ENCODE assay signal across 1 cellular context in the genomic region with DNA sequence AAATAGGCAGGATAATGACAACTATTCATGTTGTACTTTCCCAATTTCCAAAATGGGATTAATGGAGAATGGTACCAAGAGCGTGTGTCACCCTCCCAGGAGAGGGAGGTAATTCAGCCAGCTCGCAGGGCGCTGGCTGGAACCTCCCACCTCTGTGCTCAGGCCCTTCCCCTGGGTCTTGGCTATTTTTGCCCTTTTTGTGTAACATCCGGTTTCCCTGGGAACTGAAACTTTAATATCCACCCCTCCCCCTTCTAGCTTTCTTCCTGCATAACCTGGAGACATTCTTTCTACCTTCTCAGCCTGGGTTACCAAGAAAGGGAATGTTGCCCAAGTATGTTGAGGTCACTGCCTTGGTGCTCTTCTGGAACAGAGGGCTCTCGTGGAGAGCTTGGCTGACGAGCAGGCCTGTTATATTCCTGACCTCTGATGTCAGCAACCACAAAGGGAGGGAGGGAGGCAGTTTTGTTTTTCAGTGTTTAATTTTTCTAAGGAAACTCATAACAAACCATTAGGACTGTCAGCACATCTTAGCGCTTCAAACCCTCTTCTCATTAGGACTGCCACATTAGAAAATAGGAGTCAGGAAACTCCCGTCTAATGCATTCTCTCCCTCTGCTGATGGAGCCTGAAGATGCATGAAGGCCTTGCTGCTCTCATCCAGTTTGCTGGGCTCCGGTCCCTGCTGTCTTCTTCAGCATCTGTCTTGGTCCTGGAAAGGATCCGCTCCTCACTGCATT.
TF ChIP-seq lines count a peak whose summit lies in the region.

No MANE protein-coding gene starts in this region.

TF ChIP-seq in GM23338, 12 proteins besides CTCF, POLR2A, EP300 and RAD21:
- TF ChIP-seq, protein P1, sequence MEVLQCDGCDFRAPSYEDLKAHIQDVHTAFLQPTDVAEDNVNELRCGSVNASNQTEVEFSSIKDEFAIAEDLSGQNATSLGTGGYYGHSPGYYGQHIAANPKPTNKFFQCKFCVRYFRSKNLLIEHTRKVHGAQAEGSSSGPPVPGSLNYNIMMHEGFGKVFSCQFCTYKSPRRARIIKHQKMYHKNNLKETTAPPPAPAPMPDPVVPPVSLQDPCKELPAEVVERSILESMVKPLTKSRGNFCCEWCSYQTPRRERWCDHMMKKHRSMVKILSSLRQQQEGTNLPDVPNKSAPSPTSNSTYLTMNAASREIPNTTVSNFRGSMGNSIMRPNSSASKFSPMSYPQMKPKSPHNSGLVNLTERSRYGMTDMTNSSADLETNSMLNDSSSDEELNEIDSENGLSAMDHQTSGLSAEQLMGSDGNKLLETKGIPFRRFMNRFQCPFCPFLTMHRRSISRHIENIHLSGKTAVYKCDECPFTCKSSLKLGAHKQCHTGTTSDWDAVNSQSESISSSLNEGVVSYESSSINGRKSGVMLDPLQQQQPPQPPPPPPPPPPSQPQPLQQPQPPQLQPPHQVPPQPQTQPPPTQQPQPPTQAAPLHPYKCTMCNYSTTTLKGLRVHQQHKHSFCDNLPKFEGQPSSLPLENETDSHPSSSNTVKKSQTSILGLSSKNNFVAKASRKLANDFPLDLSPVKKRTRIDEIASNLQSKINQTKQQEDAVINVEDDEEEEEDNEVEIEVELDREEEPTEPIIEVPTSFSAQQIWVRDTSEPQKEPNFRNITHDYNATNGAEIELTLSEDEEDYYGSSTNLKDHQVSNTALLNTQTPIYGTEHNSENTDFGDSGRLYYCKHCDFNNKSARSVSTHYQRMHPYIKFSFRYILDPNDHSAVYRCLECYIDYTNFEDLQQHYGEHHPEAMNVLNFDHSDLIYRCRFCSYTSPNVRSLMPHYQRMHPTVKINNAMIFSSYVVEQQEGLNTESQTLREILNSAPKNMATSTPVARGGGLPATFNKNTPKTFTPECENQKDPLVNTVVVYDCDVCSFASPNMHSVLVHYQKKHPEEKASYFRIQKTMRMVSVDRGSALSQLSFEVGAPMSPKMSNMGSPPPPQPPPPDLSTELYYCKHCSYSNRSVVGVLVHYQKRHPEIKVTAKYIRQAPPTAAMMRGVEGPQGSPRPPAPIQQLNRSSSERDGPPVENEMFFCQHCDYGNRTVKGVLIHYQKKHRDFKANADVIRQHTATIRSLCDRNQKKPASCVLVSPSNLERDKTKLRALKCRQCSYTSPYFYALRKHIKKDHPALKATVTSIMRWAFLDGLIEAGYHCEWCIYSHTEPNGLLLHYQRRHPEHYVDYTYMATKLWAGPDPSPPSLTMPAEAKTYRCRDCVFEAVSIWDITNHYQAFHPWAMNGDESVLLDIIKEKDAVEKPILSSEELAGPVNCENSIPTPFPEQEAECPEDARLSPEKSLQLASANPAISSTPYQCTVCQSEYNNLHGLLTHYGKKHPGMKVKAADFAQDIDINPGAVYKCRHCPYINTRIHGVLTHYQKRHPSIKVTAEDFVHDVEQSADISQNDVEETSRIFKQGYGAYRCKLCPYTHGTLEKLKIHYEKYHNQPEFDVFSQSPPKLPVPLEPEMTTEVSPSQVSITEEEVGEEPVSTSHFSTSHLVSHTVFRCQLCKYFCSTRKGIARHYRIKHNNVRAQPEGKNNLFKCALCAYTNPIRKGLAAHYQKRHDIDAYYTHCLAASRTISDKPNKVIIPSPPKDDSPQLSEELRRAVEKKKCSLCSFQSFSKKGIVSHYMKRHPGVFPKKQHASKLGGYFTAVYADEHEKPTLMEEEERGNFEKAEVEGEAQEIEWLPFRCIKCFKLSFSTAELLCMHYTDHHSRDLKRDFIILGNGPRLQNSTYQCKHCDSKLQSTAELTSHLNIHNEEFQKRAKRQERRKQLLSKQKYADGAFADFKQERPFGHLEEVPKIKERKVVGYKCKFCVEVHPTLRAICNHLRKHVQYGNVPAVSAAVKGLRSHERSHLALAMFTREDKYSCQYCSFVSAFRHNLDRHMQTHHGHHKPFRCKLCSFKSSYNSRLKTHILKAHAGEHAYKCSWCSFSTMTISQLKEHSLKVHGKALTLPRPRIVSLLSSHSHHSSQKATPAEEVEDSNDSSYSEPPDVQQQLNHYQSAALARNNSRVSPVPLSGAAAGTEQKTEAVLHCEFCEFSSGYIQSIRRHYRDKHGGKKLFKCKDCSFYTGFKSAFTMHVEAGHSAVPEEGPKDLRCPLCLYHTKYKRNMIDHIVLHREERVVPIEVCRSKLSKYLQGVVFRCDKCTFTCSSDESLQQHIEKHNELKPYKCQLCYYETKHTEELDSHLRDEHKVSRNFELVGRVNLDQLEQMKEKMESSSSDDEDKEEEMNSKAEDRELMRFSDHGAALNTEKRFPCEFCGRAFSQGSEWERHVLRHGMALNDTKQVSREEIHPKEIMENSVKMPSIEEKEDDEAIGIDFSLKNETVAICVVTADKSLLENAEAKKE (CRISPR knock-in tag; IDR thresholded peaks at IDR 0.05): 0 out of 2 replicates have a peak, but pooled peaks have one; percentile 26
- TF ChIP-seq, protein P2, sequence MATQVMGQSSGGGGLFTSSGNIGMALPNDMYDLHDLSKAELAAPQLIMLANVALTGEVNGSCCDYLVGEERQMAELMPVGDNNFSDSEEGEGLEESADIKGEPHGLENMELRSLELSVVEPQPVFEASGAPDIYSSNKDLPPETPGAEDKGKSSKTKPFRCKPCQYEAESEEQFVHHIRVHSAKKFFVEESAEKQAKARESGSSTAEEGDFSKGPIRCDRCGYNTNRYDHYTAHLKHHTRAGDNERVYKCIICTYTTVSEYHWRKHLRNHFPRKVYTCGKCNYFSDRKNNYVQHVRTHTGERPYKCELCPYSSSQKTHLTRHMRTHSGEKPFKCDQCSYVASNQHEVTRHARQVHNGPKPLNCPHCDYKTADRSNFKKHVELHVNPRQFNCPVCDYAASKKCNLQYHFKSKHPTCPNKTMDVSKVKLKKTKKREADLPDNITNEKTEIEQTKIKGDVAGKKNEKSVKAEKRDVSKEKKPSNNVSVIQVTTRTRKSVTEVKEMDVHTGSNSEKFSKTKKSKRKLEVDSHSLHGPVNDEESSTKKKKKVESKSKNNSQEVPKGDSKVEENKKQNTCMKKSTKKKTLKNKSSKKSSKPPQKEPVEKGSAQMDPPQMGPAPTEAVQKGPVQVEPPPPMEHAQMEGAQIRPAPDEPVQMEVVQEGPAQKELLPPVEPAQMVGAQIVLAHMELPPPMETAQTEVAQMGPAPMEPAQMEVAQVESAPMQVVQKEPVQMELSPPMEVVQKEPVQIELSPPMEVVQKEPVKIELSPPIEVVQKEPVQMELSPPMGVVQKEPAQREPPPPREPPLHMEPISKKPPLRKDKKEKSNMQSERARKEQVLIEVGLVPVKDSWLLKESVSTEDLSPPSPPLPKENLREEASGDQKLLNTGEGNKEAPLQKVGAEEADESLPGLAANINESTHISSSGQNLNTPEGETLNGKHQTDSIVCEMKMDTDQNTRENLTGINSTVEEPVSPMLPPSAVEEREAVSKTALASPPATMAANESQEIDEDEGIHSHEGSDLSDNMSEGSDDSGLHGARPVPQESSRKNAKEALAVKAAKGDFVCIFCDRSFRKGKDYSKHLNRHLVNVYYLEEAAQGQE (IDR thresholded peaks at IDR 0.05; ENCODE audit: unreplicated experiment): no peak
